In genomic region chr1:18110598-18110939, GRCh38 we compare ENCODE assay signal across 1 cellular context.
TF ChIP-seq lines count a peak whose summit lies in the region.

No MANE protein-coding gene starts in this region.

TF ChIP-seq in IMR-90, 13 proteins besides CTCF, POLR2A, EP300 and RAD21 (continued from another document):
- TF ChIP-seq CHD1 (IDR thresholded peaks at IDR 0.05; ENCODE audit: low read depth, low read length) (no peak), NFE2L2 (IDR thresholded peaks at IDR 0.05; ENCODE audit: low read depth, low read length) (no peak), USF2 (IDR thresholded peaks at IDR 0.05; ENCODE audit: low read depth, low read length) (no peak), BHLHE40 (IDR thresholded peaks at IDR 0.05; ENCODE audit: low read depth, low read length) (no peak), MAZ (IDR thresholded peaks at IDR 0.05; ENCODE audit: borderline replicate concordance, low read depth, low read length) (no peak), MXI1 (IDR thresholded peaks at IDR 0.05; ENCODE audit: borderline replicate concordance, low read depth, low read length) (no peak), SMC3 (IDR thresholded peaks at IDR 0.05; ENCODE audit: low read depth, low read length) (no peak), MAFK (IDR thresholded peaks at IDR 0.05; ENCODE audit: low read depth, low read length) (no peak), RFX5 (IDR thresholded peaks at IDR 0.05; ENCODE audit: low read depth, low read length) (no peak), ELK1 (IDR thresholded peaks at IDR 0.05; ENCODE audit: borderline replicate concordance, low read depth, low read length) (no peak)
